14 cellular contexts compared by ENCODE assay signal in the genomic region with DNA sequence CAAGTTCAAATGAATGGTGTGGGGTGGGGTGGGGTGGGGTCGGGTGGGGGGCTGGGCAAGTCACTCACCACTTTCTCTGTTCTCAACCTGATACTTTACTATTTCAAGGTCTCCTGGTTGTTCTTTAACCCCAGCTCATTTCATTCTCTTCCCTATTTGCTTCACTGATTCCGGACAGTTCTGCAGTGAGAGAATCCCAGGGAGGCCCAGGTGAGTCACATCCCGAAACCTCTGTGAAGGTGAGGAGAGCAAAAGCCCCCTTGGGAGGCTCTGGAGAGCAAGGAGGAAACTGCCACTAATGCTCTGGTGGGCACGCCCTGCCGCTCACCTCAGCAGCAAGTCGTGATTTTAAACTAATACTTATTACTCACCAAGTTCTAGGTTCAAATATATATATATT. TPM values are rescaled to one million over a fixed set of nuclear protein-coding genes. Genes with fewer than 3 reads are reported as not detected.
A peak's percentile ranks its signal among the peaks of the same experiment; 100 is the strongest.
DNase-seq lines count a peak whose midpoint lies in the region; ATAC-seq lines count a peak whose summit lies in the region.
"Had no signal": no experiment of that assay in that cellular context is flagged by ENCODE, and none has a peak within 500 bp of the region (broad histone marks: within the 10 kb centered on the region; RNA-seq: fewer than 3 reads in every experiment).

No MANE protein-coding gene starts in this region.

- ATAC-seq in GM19023 (IDR thresholded peaks at IDR 0.05; ENCODE audit: unreplicated experiment) (no peak), HG02678 (IDR thresholded peaks at IDR 0.05; ENCODE audit: unreplicated experiment) (no peak)
- ATAC-seq: CD8-positive, alpha-beta T cell; HCT116 had no signal

- H3K79me1 ChIP-seq in mesenchymal stem cell (replicated peaks; ENCODE audit: low read length, poor library complexity, severe bottlenecking): no peaks in the 10 kb centered on the region

- H3K14ac ChIP-seq in mesenchymal stem cell (ENCODE audit: low read length in 2 of 2): no peak overlapping the region

- peaks cover 30 to 86% of the 10 kb centered on the region in 2 experiments for H3K27me3 ChIP-seq in mesenchymal stem cell (ENCODE audit: control insufficient read depth in 1 of 2, insufficient read depth in 1 of 2, low read length in 2 of 2)
- H3K27me3 ChIP-seq: BE2C had no signal

- WGBS in mesenchymal stem cell: 90% methylated on average over 2 of the region's 6 CpGs

- no peak overlapping the region for H2BK12ac ChIP-seq in mesenchymal stem cell (ENCODE audit: low read length in 2 of 2)

- no peak overlapping the region for H3K18ac ChIP-seq in mesenchymal stem cell (ENCODE audit: low read depth in 1 of 2, low read length in 2 of 2)

- no peak overlapping the region for H2BK5ac ChIP-seq in mesenchymal stem cell (ENCODE audit: low read depth, low read length, poor library complexity, severe bottlenecking)

- no peak overlapping the region for H3K23ac ChIP-seq in mesenchymal stem cell (ENCODE audit: low read length in 2 of 2)

- H2AFZ ChIP-seq in mesenchymal stem cell (ENCODE audit: low read depth, low read length): no peak overlapping the region

- no peak overlapping the region for H2AK5ac ChIP-seq in mesenchymal stem cell (ENCODE audit: low read length, severe bottlenecking)

- no peak overlapping the region for H2BK120ac ChIP-seq in mesenchymal stem cell (ENCODE audit: low read depth, low read length)

- H3K9ac ChIP-seq in mesenchymal stem cell (ENCODE audit: low read length): no peak overlapping the region

- H3K4me1 ChIP-seq in mesenchymal stem cell (ENCODE audit: control insufficient read depth, insufficient read depth, low read depth, low read length): peaks cover 22% of the 10 kb centered on the region
- H3K4me1 ChIP-seq: BE2C had no signal

- H3K4me2 ChIP-seq in mesenchymal stem cell (ENCODE audit: low read length, poor library complexity, severe bottlenecking): no peak overlapping the region

- no peaks in the 10 kb centered on the region for H3K9me3 ChIP-seq in mesenchymal stem cell (ENCODE audit: control insufficient read depth, low read length)
- H3K9me3 ChIP-seq: BE2C had no signal

- no peak overlapping the region for H4K91ac ChIP-seq in mesenchymal stem cell (ENCODE audit: low read length)

- no peak overlapping the region for H3K4me3 ChIP-seq in mesenchymal stem cell (ENCODE audit: insufficient read depth in 1 of 2, low read depth in 1 of 2, low read length in 2 of 2)

- H3K36me3 ChIP-seq in mesenchymal stem cell (ENCODE audit: control insufficient read depth in 1 of 2, insufficient read depth in 2 of 2, low read depth in 1 of 2, low read length in 2 of 2): no peaks in the 10 kb centered on the region
- H3K36me3 ChIP-seq: BE2C had no signal

- H3K27ac ChIP-seq in mesenchymal stem cell (ENCODE audit: low read length, poor library complexity, severe bottlenecking): no peak overlapping the region

- peak overlapping the region; percentile 21 for H2BK15ac ChIP-seq in mesenchymal stem cell (ENCODE audit: low read depth, poor library complexity, severe bottlenecking)

- no peak overlapping the region for H3K4ac ChIP-seq in mesenchymal stem cell (ENCODE audit: low read depth in 1 of 2, low read length in 2 of 2)

- no peak overlapping the region for H4K8ac ChIP-seq in mesenchymal stem cell (ENCODE audit: low read length)

- DNase-seq in HK-2 (ENCODE audit: unreplicated experiment) (peak; percentile 43), kidney glomerular epithelial cell (lab: John Stamatoyannopoulos, UW) (peak; percentile 41), mesenchymal stem cell (no peak), renal cortical epithelial cell (ENCODE audit: low read depth) (peak; percentile 76), GF-D8 (lab: John Stamatoyannopoulos, UW) (no peak)
- DNase-seq: BE2C; CD8-positive, alpha-beta T cell; COR-L47 had no signal

RNA-seq across cellular contexts. Expression of gene EDAR, which starts 8.9 kb away (rescaled TPM):
- not detected for polyA plus RNA-seq in mesenchymal stem cell (2013, experiment 1 of 2)
- not detected for polyA plus RNA-seq in mesenchymal stem cell (2013, experiment 2 of 2)
- total RNA-seq in renal cortical epithelial cell: 0.05 and 1.6 TPM in 2 replicates
- total RNA-seq: H4, HT-29 had no signal
- polyA plus RNA-seq: AG04450 had no signal

Comparison
In these comparisons a context has a peak if more than half of its experiments do, and no peak if none do; other contexts are left out.
1. DNase-seq: peak in HK-2 (single experiment), kidney glomerular epithelial cell (single experiment) and renal cortical epithelial cell (single experiment); none in mesenchymal stem cell (single experiment) and GF-D8 (single experiment).